Comparison of ENCODE assay signal across 9 cellular contexts in genomic region chr5:104179057-104179456, GRCh38.
A peak's percentile ranks its signal among the peaks of the same experiment; 100 is the strongest.
DNase-seq lines count a peak whose midpoint lies in the region; ATAC-seq and TF ChIP-seq lines count a peak whose summit lies in the region.
"Had no signal": no experiment of that assay in that cellular context is flagged by ENCODE, and none has a peak within 500 bp of the region (broad histone marks: within the 10 kb centered on the region; RNA-seq: fewer than 3 reads in every experiment).

No MANE protein-coding gene starts in this region.

- CTCF ChIA-PET in AG04449 (lab: Yijun Ruan, JAX): interaction anchor here (0.6 to 5.0 kb wide), 35 partner anchors 8 to 946 kb away, joined by 3 to 176 read pairs (median 4); no protein-coding TSS in a partner anchor

- ATAC-seq in HG03135 (IDR thresholded peaks at IDR 0.05; ENCODE audit: unreplicated experiment) (peak; percentile 70), T-helper 17 cell (no peak)

- POLR2A ChIA-PET in AG04449 (lab: Yijun Ruan, JAX): no interaction called here

- H3F3A ChIP-seq in OCI-LY1 (ENCODE audit: insufficient read depth, low read length): no peaks in the 10 kb centered on the region

- peaks cover 3% of the 10 kb centered on the region; the same call in 1 of the 2 replicates for H3K9me3 ChIP-seq in OCI-LY1 (ENCODE audit: low read length)
- H3K9me3 ChIP-seq in T-helper 17 cell (ENCODE audit: control insufficient read depth, low read length, poor library complexity, severe bottlenecking): peaks cover 8% of the 10 kb centered on the region

- H3K79me2 ChIP-seq in OCI-LY1 (ENCODE audit: insufficient read depth, low read length): no peaks in the 10 kb centered on the region

- H3K4me3 Mint-ChIP-seq in neural crest cell (no peak overlapping the region), T-helper 17 cell (no peak overlapping the region)

- intact Hi-C loops in dorsolateral prefrontal cortex (cut with DNase I): loop anchor here (2.0 to 10.0 kb wide), 3 partner anchors 370 to 597 kb away; no protein-coding TSS in a partner anchor

- peaks cover 27% of the 10 kb centered on the region for H3K9me3 Mint-ChIP-seq in neural crest cell

- no peaks in the 10 kb centered on the region for H3K4me1 ChIP-seq in OCI-LY1 (ENCODE audit: insufficient read depth, low read length, severe bottlenecking)

- TF ChIP-seq CTCF in AG04449 (IDR thresholded peaks at IDR 0.05; ENCODE audit: insufficient read depth, low read length, missing control alignments): peak; percentile 52
- TF ChIP-seq CTCF in GM12873 (IDR thresholded peaks at IDR 0.05; ENCODE audit: insufficient read depth, low read depth, low read length, missing control alignments): peak; percentile 71
- peak; percentile 64; the same call in 1 of the 2 replicates for TF ChIP-seq CTCF in OCI-LY1 (IDR thresholded peaks at IDR 0.05; ENCODE audit: low read length)
- TF ChIP-seq CTCF in dorsolateral prefrontal cortex (IDR thresholded peaks at IDR 0.05 in 54 of 56, conservative IDR thresholded peaks at IDR 0.05 in 2 of 56; ENCODE audit: low read depth in 1 of 56, partially characterized antibody in 56 of 56): peak in 55 of 56 donors; percentile 24 to 81 (median 59)
- TF ChIP-seq CTCF in neural crest cell (conservative IDR thresholded peaks at IDR 0.05): peak; percentile 52

- H3K36me3 ChIP-seq in OCI-LY1 (ENCODE audit: insufficient read depth, low read length): no peaks in the 10 kb centered on the region

- no peaks in the 10 kb centered on the region for H3K9me2 ChIP-seq in OCI-LY1 (ENCODE audit: low read depth, low read length)

- H3K27me3 ChIP-seq in OCI-LY1 (ENCODE audit: insufficient read depth, low read length): no peaks in the 10 kb centered on the region
- no peaks in the 10 kb centered on the region for H3K27me3 ChIP-seq in dorsolateral prefrontal cortex

- H3K27me3 Mint-ChIP-seq in neural crest cell (ENCODE audit: low read depth) (no peaks in the 10 kb centered on the region), T-helper 17 cell (no peaks in the 10 kb centered on the region)

- H3K4me3 ChIP-seq in AG04449 (ENCODE audit: low read depth, low read length) (no peak overlapping the region), OCI-LY1 (ENCODE audit: low read depth, low read length, poor library complexity, severe bottlenecking) (no peak overlapping the region), dorsolateral prefrontal cortex (no peak overlapping the region)

- no peaks in the 10 kb centered on the region for H3K4me1 Mint-ChIP-seq in neural crest cell
- H3K4me1 Mint-ChIP-seq in T-helper 17 cell: no peaks in the 10 kb centered on the region

- no peak overlapping the region for H3K9ac ChIP-seq in OCI-LY1 (ENCODE audit: low read length)

- H3K4me2 ChIP-seq in OCI-LY1 (ENCODE audit: low read length): no peak overlapping the region

- no peak overlapping the region for H2AFZ ChIP-seq in OCI-LY1 (ENCODE audit: low read length)

- H3K27ac ChIP-seq in OCI-LY1 (ENCODE audit: low read depth, low read length, poor library complexity, severe bottlenecking): no peak overlapping the region
- no peak overlapping the region for H3K27ac ChIP-seq in dorsolateral prefrontal cortex
- H3K27ac ChIP-seq: epithelial cell of prostate had no signal

- H3K36me3 Mint-ChIP-seq in neural crest cell (ENCODE audit: low read depth) (peaks cover 22% of the 10 kb centered on the region), T-helper 17 cell (ENCODE audit: low read depth) (no peaks in the 10 kb centered on the region)

- H3K27ac Mint-ChIP-seq in neural crest cell (ENCODE audit: unreplicated experiment): no peak overlapping the region
- no peak overlapping the region for H3K27ac Mint-ChIP-seq in T-helper 17 cell

- no peaks in the 10 kb centered on the region for H4K20me1 ChIP-seq in OCI-LY1 (ENCODE audit: insufficient read depth, low read length)

- DNase-seq in AG04449 (ENCODE audit: low read depth, low spot score) (no peak), dorsolateral prefrontal cortex (peak in 4 of 10 donors; percentile 24 to 57 (median 47)), neural crest cell (ENCODE audit: low read depth, low spot score) (no peak), T-helper 17 cell (no peak), KG1 (lab: John Stamatoyannopoulos, UW) (no peak)
